Comparison of ENCODE assay signal across 1 cellular context in the genomic region with DNA sequence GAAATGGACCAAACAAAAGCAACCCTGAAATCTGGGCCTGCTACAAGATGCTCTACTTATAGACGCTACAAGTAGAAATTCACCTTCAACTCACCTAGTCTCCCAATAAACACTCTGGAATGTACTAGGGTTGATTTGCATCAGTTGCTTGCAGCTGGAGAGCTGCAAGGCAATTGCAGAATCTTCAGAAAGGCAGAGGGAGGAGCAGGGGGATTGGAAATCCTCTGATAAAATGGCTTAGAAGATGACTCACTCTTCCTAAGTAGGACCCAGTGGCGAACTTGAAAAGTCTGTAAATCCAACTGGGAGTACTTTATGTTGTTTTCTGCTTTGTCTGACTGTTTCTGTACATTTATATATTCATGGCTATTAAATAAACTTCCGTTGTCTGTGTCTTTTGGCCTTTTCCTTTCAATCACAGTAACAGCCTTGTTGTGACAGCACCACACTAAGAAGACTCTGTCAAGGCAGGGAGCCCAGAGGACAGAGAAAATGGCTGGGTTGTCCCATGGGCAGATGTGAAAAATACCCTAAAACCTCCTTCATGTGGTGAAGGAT.
TF ChIP-seq lines count a peak whose summit lies in the region.

No MANE protein-coding gene starts in this region.

TF ChIP-seq in HepG2, 621 proteins besides CTCF, POLR2A, EP300 and RAD21:
- no peak for TF ChIP-seq BRCA1 (CRISPR knock-in tag; IDR thresholded peaks at IDR 0.05)
- TF ChIP-seq, protein P1, sequence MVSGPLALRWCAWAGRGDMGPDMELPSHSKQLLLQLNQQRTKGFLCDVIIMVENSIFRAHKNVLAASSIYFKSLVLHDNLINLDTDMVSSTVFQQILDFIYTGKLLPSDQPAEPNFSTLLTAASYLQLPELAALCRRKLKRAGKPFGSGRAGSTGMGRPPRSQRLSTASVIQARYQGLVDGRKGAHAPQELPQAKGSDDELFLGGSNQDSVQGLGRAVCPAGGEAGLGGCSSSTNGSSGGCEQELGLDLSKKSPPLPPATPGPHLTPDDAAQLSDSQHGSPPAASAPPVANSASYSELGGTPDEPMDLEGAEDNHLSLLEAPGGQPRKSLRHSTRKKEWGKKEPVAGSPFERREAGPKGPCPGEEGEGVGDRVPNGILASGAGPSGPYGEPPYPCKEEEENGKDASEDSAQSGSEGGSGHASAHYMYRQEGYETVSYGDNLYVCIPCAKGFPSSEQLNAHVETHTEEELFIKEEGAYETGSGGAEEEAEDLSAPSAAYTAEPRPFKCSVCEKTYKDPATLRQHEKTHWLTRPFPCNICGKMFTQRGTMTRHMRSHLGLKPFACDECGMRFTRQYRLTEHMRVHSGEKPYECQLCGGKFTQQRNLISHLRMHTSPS (CRISPR knock-in tag; IDR thresholded peaks at IDR 0.05; ENCODE audit: low read depth) = no peak
- TF ChIP-seq, protein P2, sequence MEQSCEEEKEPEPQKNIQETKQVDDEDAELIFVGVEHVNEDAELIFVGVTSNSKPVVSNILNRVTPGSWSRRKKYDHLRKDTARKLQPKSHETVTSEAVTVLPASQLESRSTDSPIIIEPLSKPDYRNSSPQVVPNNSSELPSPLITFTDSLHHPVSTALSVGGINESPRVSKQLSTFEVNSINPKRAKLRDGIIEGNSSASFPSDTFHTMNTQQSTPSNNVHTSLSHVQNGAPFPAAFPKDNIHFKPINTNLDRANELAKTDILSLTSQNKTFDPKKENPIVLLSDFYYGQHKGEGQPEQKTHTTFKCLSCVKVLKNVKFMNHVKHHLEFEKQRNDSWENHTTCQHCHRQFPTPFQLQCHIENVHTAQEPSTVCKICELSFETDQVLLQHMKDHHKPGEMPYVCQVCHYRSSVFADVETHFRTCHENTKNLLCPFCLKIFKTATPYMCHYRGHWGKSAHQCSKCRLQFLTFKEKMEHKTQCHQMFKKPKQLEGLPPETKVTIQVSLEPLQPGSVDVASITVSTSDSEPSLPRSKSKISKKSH (CRISPR knock-in tag; IDR thresholded peaks at IDR 0.05; ENCODE audit: borderline replicate concordance) = no peak
- no peak for TF ChIP-seq ZNF598 (CRISPR knock-in tag; IDR thresholded peaks at IDR 0.05; ENCODE audit: borderline replicate concordance)
- no peak for TF ChIP-seq ZKSCAN5 (CRISPR knock-in tag; IDR thresholded peaks at IDR 0.05)
- TF ChIP-seq GATA4 (IDR thresholded peaks at IDR 0.05; ENCODE audit: borderline replicate concordance, low read depth) = no peak
- no peak for TF ChIP-seq SMAD1 (CRISPR knock-in tag; IDR thresholded peaks at IDR 0.05; ENCODE audit: borderline replicate concordance, low read depth)
- no peak for TF ChIP-seq ZNF878 (CRISPR knock-in tag; IDR thresholded peaks at IDR 0.05)
- TF ChIP-seq SNRNP70 (IDR thresholded peaks at IDR 0.05; ENCODE audit: low read depth, low read length) = no peak
- TF ChIP-seq, protein P3, sequence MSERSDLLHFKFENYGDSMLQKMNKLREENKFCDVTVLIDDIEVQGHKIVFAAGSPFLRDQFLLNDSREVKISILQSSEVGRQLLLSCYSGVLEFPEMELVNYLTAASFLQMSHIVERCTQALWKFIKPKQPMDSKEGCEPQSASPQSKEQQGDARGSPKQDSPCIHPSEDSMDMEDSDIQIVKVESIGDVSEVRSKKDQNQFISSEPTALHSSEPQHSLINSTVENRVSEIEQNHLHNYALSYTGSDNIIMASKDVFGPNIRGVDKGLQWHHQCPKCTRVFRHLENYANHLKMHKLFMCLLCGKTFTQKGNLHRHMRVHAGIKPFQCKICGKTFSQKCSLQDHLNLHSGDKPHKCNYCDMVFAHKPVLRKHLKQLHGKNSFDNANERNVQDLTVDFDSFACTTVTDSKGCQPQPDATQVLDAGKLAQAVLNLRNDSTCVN (CRISPR knock-in tag; IDR thresholded peaks at IDR 0.05; ENCODE audit: borderline replicate concordance) = no peak
- TF ChIP-seq ZNF710 (CRISPR knock-in tag; IDR thresholded peaks at IDR 0.05; ENCODE audit: borderline replicate concordance) = no peak
- TF ChIP-seq, protein P4, sequence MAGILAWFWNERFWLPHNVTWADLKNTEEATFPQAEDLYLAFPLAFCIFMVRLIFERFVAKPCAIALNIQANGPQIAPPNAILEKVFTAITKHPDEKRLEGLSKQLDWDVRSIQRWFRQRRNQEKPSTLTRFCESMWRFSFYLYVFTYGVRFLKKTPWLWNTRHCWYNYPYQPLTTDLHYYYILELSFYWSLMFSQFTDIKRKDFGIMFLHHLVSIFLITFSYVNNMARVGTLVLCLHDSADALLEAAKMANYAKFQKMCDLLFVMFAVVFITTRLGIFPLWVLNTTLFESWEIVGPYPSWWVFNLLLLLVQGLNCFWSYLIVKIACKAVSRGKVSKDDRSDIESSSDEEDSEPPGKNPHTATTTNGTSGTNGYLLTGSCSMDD (CRISPR knock-in tag; IDR thresholded peaks at IDR 0.05) = no peak
- TF ChIP-seq HNRNPLL (IDR thresholded peaks at IDR 0.05; ENCODE audit: low read depth, low read length, poor library complexity, severe bottlenecking) = no peak
- no peak for TF ChIP-seq ZNF558 (CRISPR knock-in tag; IDR thresholded peaks at IDR 0.05; ENCODE audit: borderline replicate concordance)
